ENCODE assay signal across 1 cellular context in the genomic region with DNA sequence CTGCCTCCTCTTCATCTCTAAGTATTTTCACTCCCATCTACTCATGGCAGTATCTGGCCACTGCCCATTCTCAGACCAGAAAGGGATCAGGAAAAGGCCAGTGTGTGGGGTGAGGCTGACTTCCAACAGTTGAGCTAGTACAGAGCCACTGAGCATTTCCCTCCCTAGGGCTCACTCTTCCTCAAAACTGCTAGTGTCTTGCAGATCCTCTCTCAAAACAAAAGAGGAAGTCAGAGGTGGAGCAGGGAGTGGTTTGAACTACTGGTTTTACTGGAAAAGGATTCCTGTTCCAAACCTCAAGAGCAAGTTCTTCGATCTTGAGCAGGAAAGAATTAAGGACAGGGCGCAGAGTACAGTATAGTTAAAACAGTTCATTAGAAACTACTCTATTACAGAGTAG.
TF ChIP-seq lines count a peak whose summit lies in the region.

No MANE protein-coding gene starts in this region.

TF ChIP-seq in K562, 482 proteins besides CTCF, POLR2A, EP300 and RAD21:
- no peak for TF ChIP-seq ZNF274 (IDR thresholded peaks at IDR 0.05; ENCODE audit: borderline replicate concordance, low read depth, low read length)
- peak; percentile 98 for TF ChIP-seq SPI1 (IDR thresholded peaks at IDR 0.05; ENCODE audit: borderline replicate concordance, low read depth, low read length)
